In genomic region chr14:105486333-105486973, GRCh38 we compare ENCODE assay signal across 9 cellular contexts. TPM values are rescaled to one million over a fixed set of nuclear protein-coding genes. Genes with fewer than 3 reads are reported as not detected.
DNase-seq lines count a peak whose midpoint lies in the region; ATAC-seq and TF ChIP-seq lines count a peak whose summit lies in the region.
"Had no signal": no experiment of that assay in that cellular context is flagged by ENCODE, and none has a peak within 500 bp of the region (broad histone marks: within the 10 kb centered on the region; RNA-seq: fewer than 3 reads in every experiment).

Gene CRIP1 (plus strand): TSS chr14:105486886. CDS start chr14:105487260, 374 bp downstream.

- peak within 1 kb of the TSS; percentile 43 for H4K8ac ChIP-seq in neuronal stem cell (ENCODE audit: low read depth, low read length)

- peak within 1 kb of the TSS; percentile 95 for H3K4ac ChIP-seq in neuronal stem cell (ENCODE audit: low read length)

- H3K9me3 ChIP-seq in BLaER1, result no peaks in the 10 kb centered on the region
- H3K9me3 ChIP-seq in fibroblast of lung (ENCODE audit: control insufficient read depth, insufficient read depth, low read depth, low read length), result no peaks in the 10 kb centered on the region
- H3K9me3 ChIP-seq in neuronal stem cell (replicated peaks in 1 of 2; ENCODE audit: control insufficient read depth in 2 of 2, insufficient read depth in 1 of 2, low read depth in 1 of 2, low read length in 2 of 2), result no peaks in the 10 kb centered on the region

- H3K27ac ChIP-seq in BLaER1 (peak within 1 kb of the TSS; percentile 58), fibroblast of lung (ENCODE audit: insufficient read depth, low read length) (no peak within 1 kb of the TSS), neuronal stem cell (replicated peaks; ENCODE audit: low read length) (no peak within 1 kb of the TSS)

- H3K4me2 ChIP-seq in BLaER1 (peak within 1 kb of the TSS; percentile 99), fibroblast of lung (ENCODE audit: extremely low read depth, insufficient read depth, low read length) (peak within 1 kb of the TSS; percentile 64), neuronal stem cell (ENCODE audit: insufficient read depth, low read length, poor library complexity, severe bottlenecking) (peak within 1 kb of the TSS; percentile 73)

- H2BK15ac ChIP-seq in neuronal stem cell (ENCODE audit: low read length), result peak within 1 kb of the TSS; percentile 99

- H3K36me3 ChIP-seq in BLaER1 (no peaks in the 10 kb centered on the region; the same call in 1 of the 2 replicates), fibroblast of lung (ENCODE audit: control insufficient read depth, insufficient read depth, low read length) (no peaks in the 10 kb centered on the region), neuronal stem cell (replicated peaks in 1 of 2; ENCODE audit: control insufficient read depth in 2 of 2, insufficient read depth in 2 of 2, low read length in 2 of 2) (no peaks in the 10 kb centered on the region)

- H3K4me3 ChIP-seq in BLaER1 (peak within 1 kb of the TSS; percentile 72), fibroblast of lung (replicated peaks in 1 of 4; ENCODE audit: control extremely low read depth in 1 of 4, insufficient read depth in 1 of 4, low read depth in 3 of 4, low read length in 4 of 4) (peak within 1 kb of the TSS in 1 of 4 experiments; percentile 27), neuronal stem cell (ENCODE audit: low read length in 2 of 2) (peak within 1 kb of the TSS; percentile 8 to 76)

- peak within 1 kb of the TSS; percentile 91 for H3K23ac ChIP-seq in neuronal stem cell (ENCODE audit: low read depth, low read length, poor library complexity)

- peak within 1 kb of the TSS; percentile 72 for H4K91ac ChIP-seq in neuronal stem cell (ENCODE audit: low read depth, low read length, poor library complexity)

- peaks cover 40% of the 10 kb centered on the region for H3K27me3 ChIP-seq in BLaER1
- H3K27me3 ChIP-seq in fibroblast of lung (ENCODE audit: control insufficient read depth, insufficient read depth, low read length), result peaks cover 19% of the 10 kb centered on the region
- H3K27me3 ChIP-seq in neuronal stem cell (ENCODE audit: control insufficient read depth in 3 of 3, insufficient read depth in 3 of 3, low read depth in 1 of 3, low read length in 3 of 3), result peaks cover 0 to 20% (median 4%) of the 10 kb centered on the region in 3 experiments

- no peak for TF ChIP-seq CTCF in fibroblast of lung (conservative IDR thresholded peaks at IDR 0.05 in 1 of 2, IDR thresholded peaks at IDR 0.05 in 1 of 2; ENCODE audit: low read depth in 1 of 2, low read length in 2 of 2)

- H3K9ac ChIP-seq in BLaER1 (peak within 1 kb of the TSS; percentile 72), fibroblast of lung (ENCODE audit: insufficient read depth, low read length) (peak within 1 kb of the TSS; percentile 37), neuronal stem cell (ENCODE audit: low read depth, low read length, poor library complexity) (peak within 1 kb of the TSS; percentile 89)

- H2AK5ac ChIP-seq in neuronal stem cell (ENCODE audit: low read depth, low read length), result peak within 1 kb of the TSS; percentile 97

- intact Hi-C loops in head of caudate nucleus (cut with DNase I), result no loop called here

- H3K79me2 ChIP-seq in fibroblast of lung (ENCODE audit: control insufficient read depth, insufficient read depth, low read length), result no peaks in the 10 kb centered on the region

- H3K79me1 ChIP-seq in neuronal stem cell (ENCODE audit: low read depth, low read length), result peaks cover 6% of the 10 kb centered on the region

- H3K18ac ChIP-seq in neuronal stem cell (ENCODE audit: low read length), result peak within 1 kb of the TSS; percentile 97

- peak within 1 kb of the TSS; percentile 85 for H2BK5ac ChIP-seq in neuronal stem cell (ENCODE audit: low read length)

- ATAC-seq in GM18511 (IDR thresholded peaks at IDR 0.05; ENCODE audit: unreplicated experiment) (no peak), HG03378 (IDR thresholded peaks at IDR 0.05; ENCODE audit: unreplicated experiment) (no peak), HG02571 (IDR thresholded peaks at IDR 0.05; ENCODE audit: unreplicated experiment) (no peak)

- no peak within 1 kb of the TSS for H2AFZ ChIP-seq in fibroblast of lung (ENCODE audit: low read length)
- H2AFZ ChIP-seq in neuronal stem cell (ENCODE audit: low read length), result peak within 1 kb of the TSS; percentile 90

- peaks cover 81% of the 10 kb centered on the region for H3K4me1 ChIP-seq in BLaER1
- H3K4me1 ChIP-seq in fibroblast of lung (ENCODE audit: control insufficient read depth, extremely low read depth, insufficient read depth, low read length), result peaks cover 11% of the 10 kb centered on the region
- peaks cover 47 to 60% of the 10 kb centered on the region in 2 donors for H3K4me1 ChIP-seq in neuronal stem cell (ENCODE audit: control insufficient read depth in 2 of 2, insufficient read depth in 1 of 2, low read depth in 1 of 2, low read length in 2 of 2)

- H4K20me1 ChIP-seq in BLaER1, result peaks cover 35% of the 10 kb centered on the region
- no peaks in the 10 kb centered on the region for H4K20me1 ChIP-seq in fibroblast of lung (ENCODE audit: control insufficient read depth, extremely low read depth, insufficient read depth, low read length)

- WGBS in neuronal stem cell (ENCODE audit: extremely low coverage in 2 of 2, insufficient read length in 2 of 2, insufficient replicate concordance in 1 of 2), 2 donors, result no CpG with 5 or more reads among the region's 48 CpGs

- H2BK120ac ChIP-seq in neuronal stem cell (ENCODE audit: low read depth, low read length), result peak within 1 kb of the TSS; percentile 63

- DNase-seq in NCI-H226, result peak; percentile 89
- no peak for DNase-seq in fibroblast of lung (ENCODE audit: low read depth in 2 of 2)
- no peak for DNase-seq in neuronal stem cell (ENCODE audit: low spot score)
- no peak for DNase-seq in head of caudate nucleus
- DNase-seq: NCI-H2227 treated with DMSO at 0.1 percent for 48 hours had no signal

- peak within 1 kb of the TSS; percentile 99 for H3K14ac ChIP-seq in neuronal stem cell (ENCODE audit: low read length)

- peak within 1 kb of the TSS; percentile 84 for H2BK12ac ChIP-seq in neuronal stem cell (ENCODE audit: low read length)

RNA-seq across cellular contexts. Expression of gene CRIP1, which starts in this region (rescaled TPM):
- total RNA-seq in fibroblast of lung, result 1.3 and 3.0 TPM in 2 replicates
- polyA plus RNA-seq in fibroblast of lung, result 2.5 and 5.2 TPM in 2 replicates
- 13.1 and 29.6 TPM in 2 replicates for polyA plus RNA-seq in fibroblast of lung (2012)
- 1.0 TPM in 1 of 2 replicates, not detected in the other for polyA minus RNA-seq in fibroblast of lung (ENCODE audit: low replicate concordance)
- polyA plus RNA-seq in neuronal stem cell (2013, experiment 1 of 2), result 98.0 TPM
- 93.7 TPM for polyA plus RNA-seq in neuronal stem cell (2013, experiment 2 of 2)

Comparison
In these comparisons a context has a peak if more than half of its experiments do, and no peak if none do; other contexts are left out.
1. H3K9ac ChIP-seq: peak in every context shown above with its lines; median percentile 89 in neuronal stem cell; 72 in BLaER1; 37 in fibroblast of lung.